Comparison of ENCODE assay signal across 20 cellular contexts in genomic region chrX:114962209-114962608, GRCh38.
"Had no signal": no experiment of that assay in that cellular context is flagged by ENCODE, and none has a peak within 500 bp of the region (broad histone marks: within the 10 kb centered on the region; RNA-seq: fewer than 3 reads in every experiment).

No MANE protein-coding gene starts in this region.

- H3K4me3 ChIP-seq: hepatocyte, left ventricle myocardium inferior, lung, prostate gland, right lobe of liver, suprapubic skin, thyroid gland had no signal

- DNase-seq: erythroblast; foreskin melanocyte; head of caudate nucleus; kidney; left cardiac atrium; left ventricle myocardium inferior; mesendoderm; naive B cell; occipital lobe; retina; right lobe of liver; stimulated activated CD4-positive, alpha-beta T cell treated with anti-CD3 and anti-CD28 coated beads, Interleukin-4, amount 100 ng/mL, for 1 hour; stimulated activated CD8-positive, alpha-beta memory T cell treated with anti-CD3 and anti-CD28 coated beads, Interleukin-4, amount 100 ng/mL, for 48 hours; stimulated activated naive CD8-positive, alpha-beta T cell treated with anti-CD3 and anti-CD28 coated beads, Interleukin-15, Interleukin-2, amounts not matched to agents 100 U/mL and 50 U/mL, for 24 hours; thyroid gland had no signal

- ATAC-seq: left cardiac atrium; right lobe of liver; stimulated activated effector memory CD8-positive, alpha-beta T cell treated with anti-CD3 and anti-CD28 coated beads, Interleukin-12 subunit alpha, Interleukin-12 subunit beta, amount 100 ng/mL, for 72 hours; stimulated activated naive CD8-positive, alpha-beta T cell treated with anti-CD3 and anti-CD28 coated beads, Interleukin-15, Interleukin-2, amounts not matched to agents 100 U/mL and 50 U/mL, for 24 hours had no signal
